Comparison of ENCODE assay signal across 11 cellular contexts in the genomic region with DNA sequence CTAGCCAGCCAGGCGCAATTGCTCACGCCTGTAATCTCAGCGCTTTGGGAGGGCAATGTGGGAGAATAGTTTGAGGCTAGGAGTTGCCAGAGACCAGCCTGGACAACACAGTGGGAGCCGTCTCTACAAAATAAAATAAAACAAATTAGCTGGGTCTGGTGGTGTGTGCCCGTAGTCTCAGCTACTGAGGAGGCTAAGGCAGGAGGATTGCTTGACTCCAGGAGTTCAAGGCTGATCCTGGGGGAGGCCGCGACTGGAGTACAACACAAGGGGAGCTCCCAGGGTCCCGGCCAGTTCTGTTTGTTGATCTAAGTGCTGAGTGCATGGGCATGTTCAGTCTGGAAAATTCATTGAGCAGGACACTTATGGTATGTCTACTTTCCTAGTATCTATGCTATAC. TPM values are rescaled to one million over a fixed set of nuclear protein-coding genes. Genes with fewer than 3 reads are reported as not detected.
DNase-seq lines count a peak whose midpoint lies in the region; ATAC-seq, FAIRE-seq and TF ChIP-seq lines count a peak whose summit lies in the region.
"Had no signal": no experiment of that assay in that cellular context is flagged by ENCODE, and none has a peak within 500 bp of the region (broad histone marks: within the 10 kb centered on the region; RNA-seq: fewer than 3 reads in every experiment).

No MANE protein-coding gene starts in this region.

- intact Hi-C loops in dorsolateral prefrontal cortex (cut with DNase I) = loop anchor here (2.0 to 10.0 kb wide), 7 partner anchors 35 to 141 kb away; a partner anchor contains a TSS

- H3K36me3 Mint-ChIP-seq in stimulated activated naive CD8-positive, alpha-beta T cell treated with anti-CD3 and anti-CD28 coated beads, Interleukin-15, Interleukin-2, amounts not matched to agents 100 ng/mL and 50 ng/mL, for 24 hours (ENCODE audit: low read depth) = peaks cover 21% of the 10 kb centered on the region
- H3K36me3 Mint-ChIP-seq in neural crest cell (ENCODE audit: low read depth) = peaks cover 16% of the 10 kb centered on the region

- H3K4me3 Mint-ChIP-seq in stimulated activated naive CD8-positive, alpha-beta T cell treated with anti-CD3 and anti-CD28 coated beads, Interleukin-15, Interleukin-2, amounts not matched to agents 100 ng/mL and 50 ng/mL, for 24 hours = peak overlapping the region; percentile 83
- H3K4me3 Mint-ChIP-seq in neural crest cell = peak overlapping the region; percentile 90

- peaks cover 69% of the 10 kb centered on the region for H3K4me1 Mint-ChIP-seq in stimulated activated naive CD8-positive, alpha-beta T cell treated with anti-CD3 and anti-CD28 coated beads, Interleukin-15, Interleukin-2, amounts not matched to agents 100 ng/mL and 50 ng/mL, for 24 hours (ENCODE audit: low read depth)
- H3K4me1 Mint-ChIP-seq in neural crest cell = peaks cover 43% of the 10 kb centered on the region

- H3K27me3 Mint-ChIP-seq in stimulated activated naive CD8-positive, alpha-beta T cell treated with anti-CD3 and anti-CD28 coated beads, Interleukin-15, Interleukin-2, amounts not matched to agents 100 ng/mL and 50 ng/mL, for 24 hours = no peaks in the 10 kb centered on the region
- H3K27me3 Mint-ChIP-seq in neural crest cell (ENCODE audit: low read depth) = peaks cover 10% of the 10 kb centered on the region

- no peak for FAIRE-seq in D721Med (lab: Jason Lieb, UNC)

- peak overlapping the region; percentile 65 for H3K27ac Mint-ChIP-seq in stimulated activated naive CD8-positive, alpha-beta T cell treated with anti-CD3 and anti-CD28 coated beads, Interleukin-15, Interleukin-2, amounts not matched to agents 100 ng/mL and 50 ng/mL, for 24 hours
- H3K27ac Mint-ChIP-seq in neural crest cell (ENCODE audit: unreplicated experiment) = no peak overlapping the region

- no peak for TF ChIP-seq CTCF in dorsolateral prefrontal cortex (IDR thresholded peaks at IDR 0.05 in 54 of 56, conservative IDR thresholded peaks at IDR 0.05 in 2 of 56; ENCODE audit: low read depth in 1 of 56, partially characterized antibody in 56 of 56)
- no peak for TF ChIP-seq CTCF in neural crest cell (conservative IDR thresholded peaks at IDR 0.05)
- TF ChIP-seq CTCF in D721Med (IDR thresholded peaks at IDR 0.05; ENCODE audit: insufficient read depth, missing control alignments) = no peak

- no peaks in the 10 kb centered on the region for H3K27me3 ChIP-seq in dorsolateral prefrontal cortex
- H3K27me3 ChIP-seq: BE2C had no signal

- peak overlapping the region in 50 of 59 donors; percentile 22 to 99 (median 89) for H3K4me3 ChIP-seq in dorsolateral prefrontal cortex

- peaks cover 8% of the 10 kb centered on the region for H3K9me3 Mint-ChIP-seq in stimulated activated naive CD8-positive, alpha-beta T cell treated with anti-CD3 and anti-CD28 coated beads, Interleukin-15, Interleukin-2, amounts not matched to agents 100 ng/mL and 50 ng/mL, for 24 hours
- peaks cover 4% of the 10 kb centered on the region for H3K9me3 Mint-ChIP-seq in neural crest cell

- ATAC-seq in stimulated activated naive CD8-positive, alpha-beta T cell treated with anti-CD3 and anti-CD28 coated beads, Interleukin-15, Interleukin-2, amounts not matched to agents 100 U/mL and 50 U/mL, for 24 hours = no peak
- no peak for ATAC-seq in HG02884 (IDR thresholded peaks at IDR 0.05; ENCODE audit: unreplicated experiment)

- no peak for DNase-seq in stimulated activated naive CD8-positive, alpha-beta T cell treated with anti-CD3 and anti-CD28 coated beads, Interleukin-15, Interleukin-2, amounts not matched to agents 100 U/mL and 50 U/mL, for 24 hours
- DNase-seq in dorsolateral prefrontal cortex (no peak), neural crest cell (ENCODE audit: low read depth, low spot score) (no peak), NCI-H1436 (lab: John Stamatoyannopoulos, UW) (no peak), superior temporal gyrus (ENCODE audit: extremely low spot score) (no peak), D721Med (ENCODE audit: insufficient read length, low spot score) (no peak)
- DNase-seq: BE2C, NCI-H1105 treated with DMSO at 0.1 percent for 48 hours had no signal

- peak overlapping the region in 52 of 59 donors; percentile 6 to 100 (median 99) for H3K27ac ChIP-seq in dorsolateral prefrontal cortex
- H3K27ac ChIP-seq: VCaP had no signal

RNA-seq across cellular contexts. Expression of a gene that starts 2.6 kb away (rescaled TPM):
- total RNA-seq in dorsolateral prefrontal cortex (100 to 1,000 TPM in 11 of 120 experiments, 10 to 100 TPM in 109; 56.0 to 109 (median 86.7) TPM), neural crest cell (16.0 and 17.6 TPM in 2 replicates)
